Comparison of ENCODE assay signal across 30 cellular contexts in genomic region chr9:83020864-83021263, GRCh38. TPM values are rescaled to one million over a fixed set of nuclear protein-coding genes. Genes with fewer than 3 reads are reported as not detected.
"Had no signal": no experiment of that assay in that cellular context is flagged by ENCODE, and none has a peak within 500 bp of the region (broad histone marks: within the 10 kb centered on the region; RNA-seq: fewer than 3 reads in every experiment).

No MANE protein-coding gene starts in this region.

- DNase-seq: activated CD4-positive, alpha-beta memory T cell treated with anti-CD3 and anti-CD28 coated beads, Interleukin-2, amount 10 ng/mL, durations not matched to agents 7 days and 5 days; activated CD4-positive, alpha-beta T cell treated with anti-CD3 and anti-CD28 coated beads for 1 hour; activated CD4-positive, alpha-beta T cell treated with anti-CD3 and anti-CD28 coated beads for 36 hours; activated CD4-positive, alpha-beta T cell treated with anti-CD3 and anti-CD28 coated beads for 48 hours; activated CD4-positive, alpha-beta T cell treated with anti-CD3 and anti-CD28 coated beads, Interleukin-2, amount 10 ng/mL, durations not matched to agents 7 days and 5 days; activated CD4-positive, alpha-beta T cell treated with anti-CD3 and anti-CD28 coated beads, Interleukin-2, amount 50 U/mL, for 48 hours; activated CD4-positive, CD25-positive, alpha-beta regulatory T cell; activated CD8-positive, alpha-beta memory T cell treated with anti-CD3 and anti-CD28 coated beads for 24 hours; activated CD8-positive, alpha-beta memory T cell treated with anti-CD3 and anti-CD28 coated beads, Interleukin-2, amount 10 ng/mL, durations not matched to agents 7 days and 5 days; activated CD8-positive, alpha-beta memory T cell treated with anti-CD3 and anti-CD28 coated beads, Interleukin-2, amount 50 U/mL, for 48 hours; activated CD8-positive, alpha-beta T cell treated with anti-CD3 and anti-CD28 coated beads, Interleukin-2, amount 10 ng/mL, durations not matched to agents 7 days and 5 days; activated effector memory CD4-positive, alpha-beta T cell treated with Interleukin-2 at 50 U/mL for 16 hours; activated gamma-delta T cell; activated naive CD4-positive, alpha-beta T cell treated with anti-CD3 and anti-CD28 coated beads, Interleukin-2, amount 10 ng/mL, durations not matched to agents 7 days and 5 days; activated naive CD4-positive, alpha-beta T cell treated with Interleukin-2 at 50 U/mL for 16 hours; activated naive CD8-positive, alpha-beta T cell treated with anti-CD3 and anti-CD28 coated beads, Interleukin-2, amount 10 ng/mL, durations not matched to agents 7 days and 5 days; activated naive CD8-positive, alpha-beta T cell treated with anti-CD3 and anti-CD28 coated beads, Interleukin-2, amount 50 U/mL, for 24 hours; activated T-cell treated with anti-CD3 and anti-CD28 coated beads, Interleukin-2, amount 50 U/mL, for 24 hours; activated T-cell treated with anti-CD3 and anti-CD28 coated beads, Interleukin-2, amount 50 U/mL, for 48 hours; amygdala; anterior cingulate cortex; caudate nucleus; cerebellar nuclear complex; T-helper 2 cell; T-helper 9 cell; WERI-Rb-1 had no signal

- ATAC-seq: activated CD4-positive, alpha-beta T cell treated with anti-CD3 and anti-CD28 coated beads for 36 hours; activated CD4-positive, CD25-positive, alpha-beta regulatory T cell treated with anti-CD3 and anti-CD28 coated beads, Interleukin-2, amount 50 U/mL, for 24 hours; activated CD8-positive, alpha-beta memory T cell treated with anti-CD3 and anti-CD28 coated beads, Interleukin-2, amount 10 ng/mL, durations not matched to agents 7 days and 5 days; activated CD8-positive, alpha-beta T cell treated with anti-CD3 and anti-CD28 coated beads, Interleukin-2, amount 10 ng/mL, durations not matched to agents 7 days and 5 days; activated naive CD8-positive, alpha-beta T cell treated with anti-CD3 and anti-CD28 coated beads, Interleukin-2, amount 50 U/mL, for 24 hours; WTC11 had no signal

RNA-seq across cellular contexts. Expression of gene RASEF, which starts 42.1 kb away (rescaled TPM):
- total RNA-seq: activated CD4-positive, alpha-beta memory T cell treated with anti-CD3 and anti-CD28 coated beads, Interleukin-2, amount 10 ng/mL, durations not matched to agents 7 days and 5 days; activated CD4-positive, alpha-beta T cell treated with anti-CD3 and anti-CD28 coated beads for 36 hours; activated CD4-positive, alpha-beta T cell treated with anti-CD3 and anti-CD28 coated beads, Interleukin-2, amount 10 ng/mL, durations not matched to agents 7 days and 5 days; activated CD8-positive, alpha-beta memory T cell treated with anti-CD3 and anti-CD28 coated beads, Interleukin-2, amount 10 ng/mL, durations not matched to agents 7 days and 5 days; activated CD8-positive, alpha-beta T cell treated with anti-CD3 and anti-CD28 coated beads, Interleukin-2, amount 10 ng/mL, durations not matched to agents 7 days and 5 days; activated naive CD8-positive, alpha-beta T cell treated with anti-CD3 and anti-CD28 coated beads, Interleukin-2, amount 10 ng/mL, durations not matched to agents 7 days and 5 days; activated T-helper 2 cell treated with anti-CD3 and anti-CD28 coated beads, Interferon-gamma antibody, Interleukin-2, Interleukin-4, amounts not matched to agents 10 μg/mL and 5 μg/mL and 100 μg/mL, durations not matched to agents 14 hours and 24 hours and 36 hours; ascending aorta had no signal
